8 cellular contexts compared by ENCODE assay signal in genomic region chr19:47226426-47227346, GRCh38. TPM values are rescaled to one million over a fixed set of nuclear protein-coding genes. Genes with fewer than 3 reads are reported as not detected.
DNase-seq lines count a peak whose midpoint lies in the region; ATAC-seq and TF ChIP-seq lines count a peak whose summit lies in the region.

No MANE protein-coding gene starts in this region.

- TF ChIP-seq CTCF in body of pancreas (IDR thresholded peaks at IDR 0.05): no peak

- DNase-seq in CMK (ENCODE audit: low read depth) (peak; percentile 96), GM19238 (ENCODE audit: insufficient read length, low spot score) (peak; percentile 81), SHP77 treated with DMSO at 0.1 percent for 48 hours (lab: John Stamatoyannopoulos, UW) (peak; percentile 47), body of pancreas (peak; percentile 62 to 81 (median 78)), skeletal muscle cell (ENCODE audit: low read depth) (no peak), putamen (ENCODE audit: low spot score) (no peak)

- TF ChIP-seq POLR2A in body of pancreas (IDR thresholded peaks at IDR 0.05): peak in 2 of 3 donors; percentile 23 to 29

- H3K9ac ChIP-seq in iPS-18a (ENCODE audit: low read length): peak overlapping the region; percentile 50

- no peaks in the 10 kb centered on the region for H3K9me3 ChIP-seq in body of pancreas
- H3K9me3 ChIP-seq in iPS-18a (ENCODE audit: control insufficient read depth, low read depth, low read length): no peaks in the 10 kb centered on the region

- intact Hi-C loops in body of pancreas (cut with DNase I): no loop called here

- H3K27me3 ChIP-seq in body of pancreas: no peaks in the 10 kb centered on the region
- H3K27me3 ChIP-seq in iPS-18a (ENCODE audit: control insufficient read depth, insufficient read depth, low read length): peaks cover 12% of the 10 kb centered on the region

- H3K27ac ChIP-seq in body of pancreas: peak overlapping the region; percentile 90 to 99 (median 96)
- peak overlapping the region; percentile 74 for H3K27ac ChIP-seq in iPS-18a (ENCODE audit: low read length)

- H3K4me1 ChIP-seq in body of pancreas: peaks cover 48% of the 10 kb centered on the region
- peaks cover 22% of the 10 kb centered on the region for H3K4me1 ChIP-seq in iPS-18a (ENCODE audit: control insufficient read depth, low read depth, low read length)

- ATAC-seq in HG03460 (IDR thresholded peaks at IDR 0.05; ENCODE audit: unreplicated experiment) (peak; percentile 30), body of pancreas (peak; percentile 13)

- H3K4me3 ChIP-seq in body of pancreas: peak overlapping the region in 1 of 2 donors; percentile 19
- peak overlapping the region; percentile 64 for H3K4me3 ChIP-seq in iPS-18a (ENCODE audit: low read length)
- H3K4me3 ChIP-seq in skeletal muscle cell (ENCODE audit: low read depth, low read length): peak overlapping the region; percentile 71

- H3K36me3 ChIP-seq in body of pancreas (replicated peaks in 1 of 2; ENCODE audit: insufficient read depth in 1 of 2, low read depth in 2 of 2): no peaks in the 10 kb centered on the region
- H3K36me3 ChIP-seq in iPS-18a (ENCODE audit: control insufficient read depth, low read depth, low read length): peaks cover 1% of the 10 kb centered on the region

- WGBS in body of pancreas, 2 donors: 10 to 35% methylated on average over 8 to 54 of the region's 56 CpGs

RNA-seq across cellular contexts. Expression of gene BBC3, which starts 4.3 kb away (rescaled TPM):
- total RNA-seq in body of pancreas: 10 to 100 TPM in 1 of 2 donors, 1 to 10 TPM in 1; 1.3 to 11.4 TPM

RNA-seq across cellular contexts. Expression of gene CCDC9, which starts 29.6 kb away (rescaled TPM):
- total RNA-seq in body of pancreas: 10 to 100 TPM; 51.1 to 55.7 TPM

RNA-seq across cellular contexts. Expression of gene INAFM1, which starts 48.0 kb away (rescaled TPM):
- 10 to 100 TPM in 1 of 2 donors, 1 to 10 TPM in 1; 9.1 to 10.2 TPM for total RNA-seq in body of pancreas

Comparison
In these comparisons a context has a peak if more than half of its experiments do, and no peak if none do; other contexts are left out.
1. DNase-seq: peak in CMK (single experiment), GM19238 (single experiment), SHP77 treated with DMSO at 0.1 percent for 48 hours (single experiment) and body of pancreas (4 of 4); none in skeletal muscle cell (single experiment) and putamen (single experiment).